Comparison of ENCODE assay signal across 23 cellular contexts in the genomic region with DNA sequence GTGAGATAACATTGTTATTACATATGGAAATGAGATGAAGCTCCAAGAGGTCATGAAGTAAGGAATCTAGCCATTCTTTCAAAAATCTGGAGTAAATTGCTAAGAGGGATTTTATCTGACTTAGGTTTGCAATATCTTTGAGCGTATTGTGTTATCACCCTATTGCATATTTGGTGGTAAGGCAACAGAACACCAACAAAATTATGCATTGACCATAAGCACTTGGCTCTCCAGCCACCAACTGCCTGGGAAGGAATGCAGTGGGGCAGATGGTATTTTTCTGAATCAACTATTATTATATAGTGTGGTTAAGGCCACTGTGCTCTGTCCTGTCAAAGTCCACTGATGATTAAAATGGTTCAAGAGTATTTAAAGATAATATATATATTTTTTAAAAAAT.
"Had no signal": no experiment of that assay in that cellular context is flagged by ENCODE, and none has a peak within 500 bp of the region (broad histone marks: within the 10 kb centered on the region; RNA-seq: fewer than 3 reads in every experiment).

No MANE protein-coding gene starts in this region.

- H3K9me3 ChIP-seq: esophagus muscularis mucosa, gastrocnemius medialis, left lung, right lobe of liver, testis, tibial artery, vagina had no signal

- H3K27me3 ChIP-seq: esophagus muscularis mucosa, gastrocnemius medialis, left lung, neural progenitor cell, right lobe of liver, testis, tibial artery, vagina had no signal

- H2AFZ ChIP-seq: neural progenitor cell, parathyroid adenoma had no signal

- H3K27ac ChIP-seq: coronary artery, esophagus muscularis mucosa, gastrocnemius medialis, left lung, neural progenitor cell, parathyroid adenoma, right lobe of liver, testis, tibial artery, vagina had no signal

- H3K4me1 ChIP-seq: esophagus muscularis mucosa, gastrocnemius medialis, left lung, neural progenitor cell, parathyroid adenoma, right lobe of liver, testis, tibial artery, vagina had no signal

- H3K4me2 ChIP-seq: neural progenitor cell had no signal

- H3K36me3 ChIP-seq: esophagus muscularis mucosa, gastrocnemius medialis, left lung, neural progenitor cell, right lobe of liver, tibial artery, vagina had no signal

- DNase-seq: dermis blood vessel endothelial cell; effector memory CD4-positive, alpha-beta T cell; foreskin fibroblast; gastrocnemius medialis; head of caudate nucleus; left cardiac atrium; left lung; mammary epithelial cell; midbrain; naive thymus-derived CD4-positive, alpha-beta T cell; right lobe of liver; stimulated activated CD4-positive, alpha-beta T cell treated with anti-CD3 and anti-CD28 coated beads, Interleukin-2, amount 100 ng/mL, for 24 hours; stimulated activated CD4-positive, alpha-beta T cell treated with anti-CD3 and anti-CD28 coated beads, Interleukin-4, amount 100 ng/mL, for 4 hours; stimulated activated naive CD8-positive, alpha-beta T cell treated with anti-CD3 and anti-CD28 coated beads, Interleukin-15, Interleukin-2, amounts not matched to agents 100 U/mL and 50 U/mL, for 24 hours; substantia nigra; testis; tibial artery had no signal

- ATAC-seq: gastrocnemius medialis; left cardiac atrium; left lung; naive thymus-derived CD4-positive, alpha-beta T cell; right lobe of liver; stimulated activated memory B cell treated with anti-CD40 and anti-IgM and Interleukin-4, amounts not matched to agents 10 μg/mL and 1 μg/mL and 100 μg/mL, for 72 hours; stimulated activated naive CD8-positive, alpha-beta T cell treated with anti-CD3 and anti-CD28 coated beads, Interleukin-15, Interleukin-2, amounts not matched to agents 100 U/mL and 50 U/mL, for 24 hours had no signal

- H3K4me3 ChIP-seq: coronary artery, esophagus muscularis mucosa, gastrocnemius medialis, left lung, neural progenitor cell, right lobe of liver, testis, tibial artery, vagina had no signal

- H3K9ac ChIP-seq: neural progenitor cell, parathyroid adenoma had no signal
